8 cellular contexts compared by ENCODE assay signal in genomic region chr6:118650500-118651281, GRCh38. TPM values are rescaled to one million over a fixed set of nuclear protein-coding genes. Genes with fewer than 3 reads are reported as not detected.
DNase-seq lines count a peak whose midpoint lies in the region; ATAC-seq and TF ChIP-seq lines count a peak whose summit lies in the region.

No MANE protein-coding gene starts in this region.

- peaks cover 13% of the 10 kb centered on the region for H3K36me3 Mint-ChIP-seq in activated CD4-positive, alpha-beta memory T cell treated with anti-CD3 and anti-CD28 coated beads, Interleukin-2, amount 10 ng/mL, durations not matched to agents 7 days and 5 days (ENCODE audit: low read depth)
- no peaks in the 10 kb centered on the region for H3K36me3 Mint-ChIP-seq in mesothelial cell of epicardium

- no peaks in the 10 kb centered on the region for H3K36me3 ChIP-seq in endocrine pancreas (ENCODE audit: control insufficient read depth, insufficient read depth, low read length)

- peak overlapping the region; percentile 96 for H3K9ac ChIP-seq in endocrine pancreas (ENCODE audit: control insufficient read depth, insufficient read depth, low read length)

- TF ChIP-seq CTCF in mesothelial cell of epicardium (IDR thresholded peaks at IDR 0.05; ENCODE audit: unreplicated experiment), result no peak

- ATAC-seq in HG02642 (IDR thresholded peaks at IDR 0.05; ENCODE audit: poor library complexity, unreplicated experiment), result peak; percentile 56
- peak; percentile 28 for ATAC-seq in stimulated activated naive CD8-positive, alpha-beta T cell treated with anti-CD3 and anti-CD28 coated beads, Interleukin-15, Interleukin-2, amounts not matched to agents 100 U/mL and 50 U/mL, for 24 hours

- POLR2A ChIA-PET in activated CD4-positive, alpha-beta memory T cell treated with anti-CD3 and anti-CD28 coated beads, Interleukin-2, amount 10 ng/mL, durations not matched to agents 7 days and 5 days (lab: Charles Lee), result interaction anchor here (0.6 to 3.2 kb wide), 17 partner anchors 10 to 460 kb away, joined by 3 to 52 read pairs (median 4); partner anchors contain the start of genes ASF1A, FAM184A and MCM9

- peak overlapping the region; percentile 75 for H3K27ac Mint-ChIP-seq in activated CD4-positive, alpha-beta memory T cell treated with anti-CD3 and anti-CD28 coated beads, Interleukin-2, amount 10 ng/mL, durations not matched to agents 7 days and 5 days
- peak overlapping the region; percentile 76 for H3K27ac Mint-ChIP-seq in mesothelial cell of epicardium

- no peaks in the 10 kb centered on the region for H3K27me3 ChIP-seq in endocrine pancreas (ENCODE audit: control insufficient read depth, insufficient read depth, low read length)

- peaks cover 27% of the 10 kb centered on the region for H3K4me1 Mint-ChIP-seq in activated CD4-positive, alpha-beta memory T cell treated with anti-CD3 and anti-CD28 coated beads, Interleukin-2, amount 10 ng/mL, durations not matched to agents 7 days and 5 days
- H3K4me1 Mint-ChIP-seq in mesothelial cell of epicardium, result peaks cover 19% of the 10 kb centered on the region

- DNase-seq in SIG-M5 treated with dmso at 0.1 percent for 504 hours (lab: John Stamatoyannopoulos, UW; ENCODE audit: unreplicated experiment) (peak; percentile 14), SIG-M5 (lab: John Stamatoyannopoulos, UW) (no peak), NCI-H2029 treated with DMSO at 0.1 percent for 48 hours (lab: John Stamatoyannopoulos, UW) (peak; percentile 35), mesothelial cell of epicardium (ENCODE audit: low spot score in 2 of 2, unreplicated experiment in 2 of 2) (peak; percentile 30 to 59)
- DNase-seq in activated CD4-positive, alpha-beta memory T cell treated with anti-CD3 and anti-CD28 coated beads, Interleukin-2, amount 10 ng/mL, durations not matched to agents 7 days and 5 days, result peak; percentile 44
- DNase-seq in stimulated activated naive CD8-positive, alpha-beta T cell treated with anti-CD3 and anti-CD28 coated beads, Interleukin-15, Interleukin-2, amounts not matched to agents 100 U/mL and 50 U/mL, for 24 hours, result peak; percentile 62

- H3K9me3 ChIP-seq in endocrine pancreas (ENCODE audit: control insufficient read depth, low read length), result no peaks in the 10 kb centered on the region

- H3K9me3 Mint-ChIP-seq in activated CD4-positive, alpha-beta memory T cell treated with anti-CD3 and anti-CD28 coated beads, Interleukin-2, amount 10 ng/mL, durations not matched to agents 7 days and 5 days, result no peaks in the 10 kb centered on the region
- no peaks in the 10 kb centered on the region for H3K9me3 Mint-ChIP-seq in mesothelial cell of epicardium

- peaks cover 12% of the 10 kb centered on the region for H3K4me1 ChIP-seq in endocrine pancreas (ENCODE audit: control insufficient read depth, insufficient read depth, low read length)

- H3K4me3 Mint-ChIP-seq in activated CD4-positive, alpha-beta memory T cell treated with anti-CD3 and anti-CD28 coated beads, Interleukin-2, amount 10 ng/mL, durations not matched to agents 7 days and 5 days, result peak overlapping the region; percentile 82
- peak overlapping the region; percentile 83 for H3K4me3 Mint-ChIP-seq in mesothelial cell of epicardium

- no peaks in the 10 kb centered on the region for H3K27me3 Mint-ChIP-seq in activated CD4-positive, alpha-beta memory T cell treated with anti-CD3 and anti-CD28 coated beads, Interleukin-2, amount 10 ng/mL, durations not matched to agents 7 days and 5 days
- no peaks in the 10 kb centered on the region for H3K27me3 Mint-ChIP-seq in mesothelial cell of epicardium (ENCODE audit: low read depth)

- H3K4me3 ChIP-seq in endocrine pancreas (ENCODE audit: control insufficient read depth, insufficient read depth, low read length), result peak overlapping the region; percentile 84

- CTCF ChIA-PET in activated CD4-positive, alpha-beta memory T cell treated with anti-CD3 and anti-CD28 coated beads, Interleukin-2, amount 10 ng/mL, durations not matched to agents 7 days and 5 days (lab: Charles Lee), result interaction anchor here (1.0 to 1.3 kb wide), 7 partner anchors 16 to 245 kb away, joined by 3 to 9 read pairs (median 4); no protein-coding TSS in a partner anchor

RNA-seq across cellular contexts. Expression of gene CEP85L, which starts 0.7 kb away (rescaled TPM):
- total RNA-seq in activated CD4-positive, alpha-beta memory T cell treated with anti-CD3 and anti-CD28 coated beads, Interleukin-2, amount 10 ng/mL, durations not matched to agents 7 days and 5 days, result 10 to 100 TPM; 36.2 to 38.0 TPM
- total RNA-seq in mesothelial cell of epicardium, result 20.6 to 23.5 TPM (median 23.1 TPM) in 3 replicates
